ENCODE assay signal across 13 cellular contexts in genomic region chr2:119575439-119575838, GRCh38. TPM values are rescaled to one million over a fixed set of nuclear protein-coding genes. Genes with fewer than 3 reads are reported as not detected.
DNase-seq lines count a peak whose midpoint lies in the region; TF ChIP-seq lines count a peak whose summit lies in the region.
"Had no signal": no experiment of that assay in that cellular context is flagged by ENCODE, and none has a peak within 500 bp of the region (broad histone marks: within the 10 kb centered on the region; RNA-seq: fewer than 3 reads in every experiment).

No MANE protein-coding gene starts in this region.

- H3K27ac Mint-ChIP-seq in endothelial cell (ENCODE audit: unreplicated experiment) = no peak overlapping the region
- H3K27ac Mint-ChIP-seq: CD4-positive, CD25-positive, alpha-beta regulatory T cell had no signal

- H3K9me3 Mint-ChIP-seq in endothelial cell (ENCODE audit: unreplicated experiment) = no peaks in the 10 kb centered on the region

- H3K4me1 Mint-ChIP-seq in endothelial cell (ENCODE audit: unreplicated experiment) = no peaks in the 10 kb centered on the region
- H3K4me1 Mint-ChIP-seq: CD4-positive, CD25-positive, alpha-beta regulatory T cell had no signal

- DNase-seq in SIG-M5 treated with dmso at 0.1 percent for 504 hours (lab: John Stamatoyannopoulos, UW; ENCODE audit: unreplicated experiment) (peak; percentile 38), SIG-M5 (lab: John Stamatoyannopoulos, UW) (no peak), NOMO-1 (lab: John Stamatoyannopoulos, UW; ENCODE audit: unreplicated experiment in 2 of 2) (peak; percentile 35 to 56), foreskin melanocyte (peak; percentile 24), SK-N-DZ (ENCODE audit: low spot score) (no peak), endothelial cell (ENCODE audit: low spot score) (no peak)
- no peak for DNase-seq in stimulated activated naive CD4-positive, alpha-beta T cell treated with Interleukin-2 at 50 U/mL for 16 hours (lab: John Stamatoyannopoulos, UW)
- DNase-seq: 8988T; CD4-positive, CD25-positive, alpha-beta regulatory T cell; DMS53; GF-D8 had no signal

- no peak for TF ChIP-seq CTCF in endothelial cell (IDR thresholded peaks at IDR 0.05; ENCODE audit: unreplicated experiment)

- no peaks in the 10 kb centered on the region for H3K27me3 Mint-ChIP-seq in endothelial cell (ENCODE audit: unreplicated experiment)

- H3K36me3 Mint-ChIP-seq in endothelial cell (ENCODE audit: low read depth, unreplicated experiment) = no peaks in the 10 kb centered on the region
- H3K36me3 Mint-ChIP-seq: CD4-positive, CD25-positive, alpha-beta regulatory T cell had no signal

- H3K4me3 Mint-ChIP-seq in endothelial cell (ENCODE audit: unreplicated experiment) = no peak overlapping the region
- H3K4me3 Mint-ChIP-seq: CD4-positive, CD25-positive, alpha-beta regulatory T cell had no signal

RNA-seq across cellular contexts. Expression of gene CFAP221, which starts 31.2 kb away (rescaled TPM):
- 0.10 and 0.31 TPM in 2 replicates for polyA plus RNA-seq in SK-N-DZ (2014; cell fraction: cytosol; rRNA removed)
- polyA plus RNA-seq in SK-N-DZ (2014; cell fraction: nucleus; rRNA removed) = not detected in 2 replicates
- 1.1 TPM for total RNA-seq in endothelial cell (ENCODE audit: unreplicated experiment)
- total RNA-seq: CD4-positive, CD25-positive, alpha-beta regulatory T cell; HepG2 had no signal
- polyA plus RNA-seq: CD4-positive, CD25-positive, alpha-beta regulatory T cell; HepG2 had no signal

RNA-seq across cellular contexts. Expression of gene SCTR, which starts 51.2 kb away (rescaled TPM):
- polyA plus RNA-seq in SK-N-DZ (2014; cell fraction: cytosol; rRNA removed) = not detected in 2 replicates
- polyA plus RNA-seq in SK-N-DZ (2014; cell fraction: nucleus; rRNA removed) = not detected in 2 replicates
- total RNA-seq in endothelial cell (ENCODE audit: unreplicated experiment) = not detected
- total RNA-seq: CD4-positive, CD25-positive, alpha-beta regulatory T cell; H1; HepG2 had no signal
- polyA plus RNA-seq: CD4-positive, CD25-positive, alpha-beta regulatory T cell; HepG2 had no signal

Comparison
In these comparisons a context has a peak if more than half of its experiments do, and no peak if none do; other contexts are left out.
1. DNase-seq: peak in SIG-M5 treated with dmso at 0.1 percent for 504 hours (single experiment), NOMO-1 (2 of 2) and foreskin melanocyte (single experiment); none in SIG-M5 (single experiment), SK-N-DZ (single experiment), stimulated activated naive CD4-positive, alpha-beta T cell treated with Interleukin-2 at 50 U/mL for 16 hours (single experiment) and endothelial cell (single experiment).